12 cellular contexts compared by ENCODE assay signal in genomic region chr2:73851274-73851673, GRCh38. TPM values are rescaled to one million over a fixed set of nuclear protein-coding genes. Genes with fewer than 3 reads are reported as not detected.
DNase-seq lines count a peak whose midpoint lies in the region; ATAC-seq and TF ChIP-seq lines count a peak whose summit lies in the region.
"Had no signal": no experiment of that assay in that cellular context is flagged by ENCODE, and none has a peak within 500 bp of the region (broad histone marks: within the 10 kb centered on the region; RNA-seq: fewer than 3 reads in every experiment).

No MANE protein-coding gene starts in this region.

- no peak overlapping the region for H2AFZ ChIP-seq in mammary epithelial cell (ENCODE audit: low read depth, low read length)

- no peaks in the 10 kb centered on the region for H3K27me3 ChIP-seq in mammary epithelial cell (ENCODE audit: insufficient read depth, low read length)
- H3K27me3 ChIP-seq: dorsolateral prefrontal cortex had no signal

- no peak overlapping the region for H3K4me3 ChIP-seq in mammary epithelial cell (replicated peaks in 1 of 3; ENCODE audit: insufficient read depth in 1 of 3, low read depth in 2 of 3, low read length in 3 of 3)
- H3K4me3 ChIP-seq: dorsolateral prefrontal cortex, lung had no signal

- CTCF ChIA-PET in mammary epithelial cell (lab: Charles Lee; ENCODE audit: low non-redundant PET): interaction anchor here (0.6 to 0.7 kb wide), 2 partner anchors 34 to 79 kb away, joined by 14 to 26 read pairs; no protein-coding TSS in a partner anchor

- in situ Hi-C loops in mammary epithelial cell (cut with MboI; ENCODE audit: low sequenced_read_pairs in 2 of 2): loop anchor here in 1 of 2 donors (10.0 kb wide), 1 partner anchor 74 kb away; the partner anchor contains the start of gene DGUOK

- no peak overlapping the region for H3K4me2 ChIP-seq in mammary epithelial cell (ENCODE audit: insufficient read depth, low read depth, low read length)

- H4K20me1 ChIP-seq in mammary epithelial cell (ENCODE audit: insufficient read depth, low read length): no peaks in the 10 kb centered on the region

- 52% methylated on average over 3 of the region's 3 CpGs for WGBS in mammary epithelial cell (ENCODE audit: low coverage, missing lambda C conversion rate)

- TF ChIP-seq CTCF in mammary epithelial cell (conservative IDR thresholded peaks at IDR 0.05 in 1 of 2, IDR thresholded peaks at IDR 0.05 in 1 of 2; ENCODE audit: extremely low read depth in 1 of 2, insufficient read depth in 1 of 2, low read depth in 1 of 2, low read length in 2 of 2): peak; percentile 52 to 62

- H3K4me1 ChIP-seq in mammary epithelial cell (ENCODE audit: insufficient read depth, low read length): peaks cover 21% of the 10 kb centered on the region

- peak; percentile 56 for DNase-seq in NCI-H82 (lab: John Stamatoyannopoulos, UW)
- DNase-seq in NCI-H82 treated with DMSO at 0.1 percent for 48 hours (lab: John Stamatoyannopoulos, UW; ENCODE audit: unreplicated experiment): no peak
- peak; percentile 58 for DNase-seq in NAMALWA (ENCODE audit: low spot score)
- no peak for DNase-seq in mammary epithelial cell
- peak; percentile 25 for DNase-seq in renal cortical epithelial cell (ENCODE audit: low read depth)
- DNase-seq in cerebellum (ENCODE audit: low spot score): no peak
- DNase-seq in stimulated activated CD4-positive, alpha-beta T cell treated with anti-CD3 and anti-CD28 coated beads, Interleukin-4, amount 100 ng/mL, for 1 hour: no peak
- DNase-seq: dorsolateral prefrontal cortex; NCI-H446 treated with DMSO at 0.1 percent for 48 hours; stimulated activated CD4-positive, alpha-beta T cell treated with anti-CD3 and anti-CD28 coated beads, Interleukin-1b, Interleukin-23, amount 100 ng/mL, for 48 hours had no signal

- intact Hi-C loops in mammary epithelial cell (cut with micrococcal nuclease): loop anchor here (5.0 kb wide), 1 partner anchor 131 kb away; the partner anchor contains the start of gene TET3

- H3K27ac ChIP-seq in mammary epithelial cell (ENCODE audit: insufficient read depth, low read depth, low read length): no peak overlapping the region

- H3K36me3 ChIP-seq in mammary epithelial cell (ENCODE audit: insufficient read depth, low read length): peaks cover 44% of the 10 kb centered on the region

- dilution Hi-C loops in mammary epithelial cell (cut with HindIII; ENCODE audit: low sequenced_read_pairs): no loop called here

- BruUV-seq in mammary epithelial cell (replicated peaks; lab: Mats Ljungman, UMichigan): no TSS peak

- no peaks in the 10 kb centered on the region for H3K79me2 ChIP-seq in mammary epithelial cell (ENCODE audit: insufficient read depth, low read length)

- no peak overlapping the region for H3K9ac ChIP-seq in mammary epithelial cell (ENCODE audit: insufficient read depth, low read length)

- ATAC-seq in HG02571 (IDR thresholded peaks at IDR 0.05; ENCODE audit: unreplicated experiment): no peak

- no peaks in the 10 kb centered on the region for H3K9me3 ChIP-seq in mammary epithelial cell (replicated peaks; ENCODE audit: insufficient read depth, low read length)

RNA-seq across cellular contexts. Expression of gene STAMBP, which starts 22.5 kb away (rescaled TPM):
- 10 to 100 TPM; 52.2 to 77.8 TPM for total RNA-seq in mammary epithelial cell
- 78.6 TPM for polyA plus RNA-seq in mammary epithelial cell
- polyA minus RNA-seq in mammary epithelial cell: 73.9 TPM
- 36.5 and 61.9 TPM in 2 replicates for total RNA-seq in renal cortical epithelial cell
- 16.0 TPM for total RNA-seq in cerebellum

RNA-seq across cellular contexts. Expression of gene ACTG2, which starts 41.5 kb away (rescaled TPM):
- total RNA-seq in mammary epithelial cell: 100 to 1,000 TPM in 1 of 2 donors, 1 to 10 TPM in 1; 2.2 to 365 TPM
- 1.0 TPM for polyA plus RNA-seq in mammary epithelial cell
- not detected for polyA minus RNA-seq in mammary epithelial cell
- total RNA-seq in renal cortical epithelial cell: 0.15 TPM in 1 of 2 replicates, not detected in the other
- total RNA-seq in cerebellum: 1.1 TPM

Comparison
In these comparisons a context has a peak if more than half of its experiments do, and no peak if none do; other contexts are left out.
1. DNase-seq: peak in NCI-H82 (single experiment), NAMALWA (single experiment) and renal cortical epithelial cell (single experiment); none in NCI-H82 treated with DMSO at 0.1 percent for 48 hours (single experiment), mammary epithelial cell (single experiment), cerebellum (single experiment) and stimulated activated CD4-positive, alpha-beta T cell treated with anti-CD3 and anti-CD28 coated beads, Interleukin-4, amount 100 ng/mL, for 1 hour (single experiment).